14 cellular contexts compared by ENCODE assay signal in the genomic region with DNA sequence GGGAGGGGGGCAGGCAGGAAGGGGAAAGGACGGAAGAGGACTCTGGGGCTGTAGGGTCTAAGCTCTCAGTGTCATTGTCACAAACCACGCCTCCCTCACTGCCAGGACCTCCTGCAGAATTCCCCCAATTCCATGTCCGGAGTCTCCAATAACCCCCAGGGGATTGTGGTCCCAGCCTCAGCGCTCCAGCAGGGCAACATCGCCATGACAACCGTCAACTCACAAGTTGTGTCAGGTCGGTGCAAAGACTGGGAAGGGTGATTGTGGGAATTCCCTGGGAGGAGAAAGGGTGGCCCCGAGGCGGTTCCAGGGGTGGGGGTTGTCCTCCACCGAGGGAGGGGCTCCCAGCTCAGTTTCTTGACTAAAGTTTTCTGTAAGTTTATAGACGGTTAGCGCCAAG.
DNase-seq lines count a peak whose midpoint lies in the region; ATAC-seq, FAIRE-seq and TF ChIP-seq lines count a peak whose summit lies in the region.
"Had no signal": no experiment of that assay in that cellular context is flagged by ENCODE, and none has a peak within 500 bp of the region (broad histone marks: within the 10 kb centered on the region; RNA-seq: fewer than 3 reads in every experiment).

No MANE protein-coding gene starts in this region.

- H3K4me1 Mint-ChIP-seq in GM23338, result peaks cover 25% of the 10 kb centered on the region
- H3K4me1 Mint-ChIP-seq in neural crest cell, result peaks cover 27% of the 10 kb centered on the region

- H3K36me3 ChIP-seq in GM23338 (ENCODE audit: insufficient read depth), result no peaks in the 10 kb centered on the region
- no peaks in the 10 kb centered on the region for H3K36me3 ChIP-seq in testis (ENCODE audit: low read depth, missing control alignments)

- peaks cover 7% of the 10 kb centered on the region for H3K27me3 Mint-ChIP-seq in GM23338 (ENCODE audit: insufficient read depth, low read depth, poor library complexity)
- peaks cover 5% of the 10 kb centered on the region for H3K27me3 Mint-ChIP-seq in neural crest cell (ENCODE audit: low read depth)

- no peaks in the 10 kb centered on the region for H3K9me2 ChIP-seq in GM23338 (ENCODE audit: insufficient read depth)

- 74 to 85% methylated on average over 10 to 12 of the region's 12 CpGs for WGBS in testis, 2 donors

- DNase-seq in GM23338 (ENCODE audit: low spot score) (peak; percentile 79), NCI-H69 (lab: John Stamatoyannopoulos, UW) (peak; percentile 40), ecto neural progenitor cell (ENCODE audit: low spot score) (peak; percentile 56), neural crest cell (ENCODE audit: low read depth, low spot score) (peak; percentile 22), RCC 7860 (ENCODE audit: low spot score) (no peak), amygdala (lab: John Stamatoyannopoulos, UW) (no peak), testis (no peak)
- DNase-seq: activated CD4-positive, alpha-beta memory T cell treated with anti-CD3 and anti-CD28 coated beads for 36 hours; NCI-H2029; right cardiac atrium; stimulated activated CD4-positive, alpha-beta T cell treated with anti-CD3 and anti-CD28 coated beads, Interleukin-2, amount 100 ng/mL, for 24 hours had no signal

- no peak for TF ChIP-seq POLR2A in testis (IDR thresholded peaks at IDR 0.05)

- no peaks in the 10 kb centered on the region for H3K27me3 ChIP-seq in GM23338 (ENCODE audit: insufficient read depth)
- H3K27me3 ChIP-seq in testis, result no peaks in the 10 kb centered on the region

- H3K27ac Mint-ChIP-seq in GM23338, result no peak overlapping the region
- H3K27ac Mint-ChIP-seq in neural crest cell (ENCODE audit: unreplicated experiment), result no peak overlapping the region
- H3K27ac Mint-ChIP-seq: activated CD4-positive, alpha-beta memory T cell treated with anti-CD3 and anti-CD28 coated beads for 36 hours had no signal

- intact Hi-C loops in testis (cut with DNase I; ENCODE audit: low total_unique reads), result no loop called here

- no peak overlapping the region for H2AFZ ChIP-seq in GM23338

- H3K36me3 Mint-ChIP-seq in GM23338 (ENCODE audit: low read depth) (no peaks in the 10 kb centered on the region), neural crest cell (ENCODE audit: low read depth) (no peaks in the 10 kb centered on the region)
- H3K36me3 Mint-ChIP-seq: activated CD4-positive, alpha-beta memory T cell treated with anti-CD3 and anti-CD28 coated beads for 36 hours had no signal

- H3K4me2 ChIP-seq in GM23338, result no peak overlapping the region

- H3K4me1 ChIP-seq in GM23338 (ENCODE audit: insufficient read depth) (no peaks in the 10 kb centered on the region; the same call in 1 of the 2 replicates), testis (peaks cover 7% of the 10 kb centered on the region)

- ATAC-seq in GM23338 (peak; percentile 67), HG02642 (IDR thresholded peaks at IDR 0.05; ENCODE audit: poor library complexity, unreplicated experiment) (no peak)
- ATAC-seq: right cardiac atrium had no signal

- H4K20me1 ChIP-seq in GM23338 (replicated peaks; ENCODE audit: insufficient read depth), result no peaks in the 10 kb centered on the region

- H3K9me3 ChIP-seq in testis, result no peaks in the 10 kb centered on the region

- no peak for FAIRE-seq in RCC 7860 (lab: Jason Lieb, UNC)
- FAIRE-seq: endometrium, frontal cortex had no signal

- H3F3A ChIP-seq in GM23338 (replicated peaks; ENCODE audit: low read depth), result no peaks in the 10 kb centered on the region

- H3K4me3 Mint-ChIP-seq in GM23338 (no peak overlapping the region), neural crest cell (no peak overlapping the region)
- H3K4me3 Mint-ChIP-seq: activated CD4-positive, alpha-beta memory T cell treated with anti-CD3 and anti-CD28 coated beads for 36 hours had no signal

- no peaks in the 10 kb centered on the region for H3K79me2 ChIP-seq in GM23338 (replicated peaks; ENCODE audit: insufficient read depth)

- no peak overlapping the region for H3K27ac ChIP-seq in GM23338 (ENCODE audit: low read depth)
- no peak overlapping the region for H3K27ac ChIP-seq in testis

- TF ChIP-seq CTCF in GM23338 (conservative IDR thresholded peaks at IDR 0.05; ENCODE audit: low read depth in 2 of 2) (no peak), neural crest cell (conservative IDR thresholded peaks at IDR 0.05) (no peak), testis (IDR thresholded peaks at IDR 0.05) (no peak)

- H3K4me3 ChIP-seq in GM23338, result no peak overlapping the region
- no peak overlapping the region for H3K4me3 ChIP-seq in testis

- H3K9me3 Mint-ChIP-seq in GM23338, result no peaks in the 10 kb centered on the region
- H3K9me3 Mint-ChIP-seq in neural crest cell, result no peaks in the 10 kb centered on the region
- H3K9me3 Mint-ChIP-seq: activated CD4-positive, alpha-beta memory T cell treated with anti-CD3 and anti-CD28 coated beads for 36 hours had no signal

TF ChIP-seq in GM23338, 12 proteins besides CTCF, POLR2A, EP300 and RAD21 (continues in another document):
- TF ChIP-seq ZNF462 (CRISPR knock-in tag; IDR thresholded peaks at IDR 0.05) (no peak), POLR2AphosphoS5 (IDR thresholded peaks at IDR 0.05; ENCODE audit: low read depth) (no peak), ZNF331 (CRISPR knock-in tag; IDR thresholded peaks at IDR 0.05; ENCODE audit: low read depth) (no peak)

Comparison
In these comparisons a context has a peak if more than half of its experiments do, and no peak if none do; other contexts are left out.
1. DNase-seq: peak in GM23338 (single experiment), NCI-H69 (single experiment), ecto neural progenitor cell (single experiment) and neural crest cell (single experiment); none in RCC 7860 (single experiment), amygdala (0 of 56) and testis (single experiment).